Comparison of ENCODE assay signal across 31 cellular contexts in the genomic region with DNA sequence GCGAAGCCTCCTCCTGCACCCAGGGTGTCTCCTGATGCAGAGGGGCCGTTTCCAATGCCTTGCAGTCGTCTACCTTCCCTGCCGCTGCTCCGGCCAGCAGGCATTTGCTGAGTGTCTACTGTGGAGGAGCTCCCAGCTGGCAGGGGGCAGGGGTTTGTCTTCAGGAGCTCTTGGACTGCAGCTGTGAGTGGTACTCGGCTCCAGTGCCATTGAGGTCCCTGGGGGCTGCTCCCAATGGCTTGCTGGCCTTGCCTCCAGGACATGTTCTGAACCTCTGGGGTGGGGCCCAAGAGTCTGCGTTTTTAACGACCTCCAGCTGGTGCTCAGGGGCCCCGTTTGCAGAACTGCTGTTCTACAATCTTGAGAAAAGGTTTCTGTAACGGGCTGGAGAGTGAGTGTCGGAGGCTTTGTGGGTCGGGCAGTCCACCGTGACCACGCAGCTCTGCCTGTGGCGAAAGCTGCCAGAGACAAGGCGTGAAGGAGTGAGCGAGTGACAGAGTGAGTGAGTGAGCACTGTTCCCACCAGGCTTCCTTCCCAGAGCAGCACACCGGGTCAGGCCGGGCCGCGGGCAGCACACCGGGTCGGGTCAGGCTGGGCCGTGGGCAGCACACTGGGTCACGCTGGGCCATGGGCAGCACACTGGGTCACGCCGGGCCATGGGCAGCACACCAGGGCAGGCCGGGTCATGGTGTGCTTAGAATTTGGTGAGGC.
DNase-seq lines count a peak whose midpoint lies in the region; ATAC-seq and TF ChIP-seq lines count a peak whose summit lies in the region.
"Had no signal": no experiment of that assay in that cellular context is flagged by ENCODE, and none has a peak within 500 bp of the region (broad histone marks: within the 10 kb centered on the region; RNA-seq: fewer than 3 reads in every experiment).

No MANE protein-coding gene starts in this region.

- no peaks in the 10 kb centered on the region for H3K4me1 ChIP-seq in HEK293 (ENCODE audit: control insufficient read depth, insufficient read depth, low read length)
- H3K4me1 ChIP-seq in RWPE2 (ENCODE audit: insufficient read depth, poor library complexity, severe bottlenecking): no peaks in the 10 kb centered on the region
- H3K4me1 ChIP-seq: body of pancreas, esophagus muscularis mucosa, foreskin keratinocyte, heart right ventricle, parathyroid adenoma, right atrium auricular region, SJSA1, tibial nerve had no signal

- H3K9me3 Mint-ChIP-seq in natural killer cell treated with Interleukin-12 subunit alpha and Interleukin-12 subunit beta and Interleukin-15 and Interleukin-18, amount 100 ng/mL, for 72 hours: peaks cover 6% of the 10 kb centered on the region
- H3K9me3 Mint-ChIP-seq in stimulated activated memory B cell treated with anti-CD40 and anti-IgM and Interleukin-4, amounts not matched to agents 10 μg/mL and 1 μg/mL and 100 μg/mL, for 72 hours: peaks cover 12% of the 10 kb centered on the region

- H3K36me3 ChIP-seq in HEK293 (ENCODE audit: control insufficient read depth in 2 of 2, insufficient read depth in 1 of 2, low read length in 2 of 2) (no peaks in the 10 kb centered on the region), RWPE2 (ENCODE audit: low read depth) (no peaks in the 10 kb centered on the region)
- H3K36me3 ChIP-seq: esophagus muscularis mucosa, heart right ventricle, right atrium auricular region, SJSA1, tibial nerve had no signal

- TF ChIP-seq CTCF in HEK293 (tag by site-specific recombination; IDR thresholded peaks at IDR 0.05) (no peak), RWPE2 (IDR thresholded peaks at IDR 0.05; ENCODE audit: poor library complexity, severe bottlenecking) (no peak)

- H3K9me3 ChIP-seq in HEK293 (ENCODE audit: control insufficient read depth, insufficient read depth, low read depth, low read length) (no peaks in the 10 kb centered on the region), RWPE2 (ENCODE audit: severe bottlenecking) (peaks cover 6% of the 10 kb centered on the region)
- H3K9me3 ChIP-seq: right atrium auricular region had no signal

- H3K4me3 ChIP-seq in HEK293 (ENCODE audit: low read depth, low read length) (no peak overlapping the region), RWPE2 (ENCODE audit: severe bottlenecking) (no peak overlapping the region)
- H3K4me3 ChIP-seq: body of pancreas, dorsolateral prefrontal cortex, esophagus muscularis mucosa, heart right ventricle, mucosa of descending colon, right atrium auricular region, SJSA1, tibial nerve had no signal

- H3K4me3 Mint-ChIP-seq in natural killer cell treated with Interleukin-12 subunit alpha and Interleukin-12 subunit beta and Interleukin-15 and Interleukin-18, amount 100 ng/mL, for 72 hours: no peak overlapping the region
- no peak overlapping the region for H3K4me3 Mint-ChIP-seq in stimulated activated memory B cell treated with anti-CD40 and anti-IgM and Interleukin-4, amounts not matched to agents 10 μg/mL and 1 μg/mL and 100 μg/mL, for 72 hours
- H3K4me3 Mint-ChIP-seq: activated CD4-positive, alpha-beta T cell treated with anti-CD3 and anti-CD28 coated beads for 36 hours; activated CD8-positive, alpha-beta T cell treated with anti-CD3 and anti-CD28 coated beads, Interleukin-2, amount 10 ng/mL, durations not matched to agents 7 days and 5 days; activated naive CD4-positive, alpha-beta T cell treated with anti-CD3 and anti-CD28 coated beads for 36 hours had no signal

- no peak overlapping the region for H3K27ac ChIP-seq in HEK293 (ENCODE audit: extremely low read depth, low read depth, low read length)
- no peak overlapping the region for H3K27ac ChIP-seq in RWPE2 (ENCODE audit: poor library complexity, severe bottlenecking)
- H3K27ac ChIP-seq: body of pancreas, dorsolateral prefrontal cortex, esophagus muscularis mucosa, foreskin keratinocyte, heart right ventricle, parathyroid adenoma, right atrium auricular region, SJSA1, tibial nerve, VCaP had no signal

- H3K27me3 ChIP-seq in RWPE2 (ENCODE audit: insufficient read depth, poor library complexity, severe bottlenecking): no peaks in the 10 kb centered on the region
- H3K27me3 ChIP-seq: body of pancreas, foreskin keratinocyte, right atrium auricular region, SJSA1, tibial nerve had no signal

- H3K27ac Mint-ChIP-seq in natural killer cell treated with Interleukin-12 subunit alpha and Interleukin-12 subunit beta and Interleukin-15 and Interleukin-18, amount 100 ng/mL, for 72 hours: no peak overlapping the region
- no peak overlapping the region for H3K27ac Mint-ChIP-seq in stimulated activated memory B cell treated with anti-CD40 and anti-IgM and Interleukin-4, amounts not matched to agents 10 μg/mL and 1 μg/mL and 100 μg/mL, for 72 hours
- H3K27ac Mint-ChIP-seq: activated CD4-positive, alpha-beta T cell treated with anti-CD3 and anti-CD28 coated beads for 36 hours; activated CD8-positive, alpha-beta T cell treated with anti-CD3 and anti-CD28 coated beads, Interleukin-2, amount 10 ng/mL, durations not matched to agents 7 days and 5 days; activated naive CD4-positive, alpha-beta T cell treated with anti-CD3 and anti-CD28 coated beads for 36 hours; nephron had no signal

- ATAC-seq in RWPE2 (ENCODE audit: low read depth): no peak
- peak; percentile 35 to 53 for ATAC-seq in natural killer cell treated with Interleukin-12 subunit alpha and Interleukin-12 subunit beta and Interleukin-15 and Interleukin-18, amount 100 ng/mL, for 72 hours
- ATAC-seq in stimulated activated memory B cell treated with anti-CD40 and anti-IgM and Interleukin-4, amounts not matched to agents 10 μg/mL and 1 μg/mL and 100 μg/mL, for 72 hours: peak; percentile 48
- no peak for ATAC-seq in GM19324 (IDR thresholded peaks at IDR 0.05; ENCODE audit: low FRiP score, unreplicated experiment)
- ATAC-seq in GM18909 (IDR thresholded peaks at IDR 0.05; ENCODE audit: poor library complexity, unreplicated experiment): no peak
- ATAC-seq: activated CD4-positive, alpha-beta T cell treated with anti-CD3 and anti-CD28 coated beads for 36 hours; activated CD8-positive, alpha-beta T cell treated with anti-CD3 and anti-CD28 coated beads, Interleukin-2, amount 10 ng/mL, durations not matched to agents 7 days and 5 days; body of pancreas; foreskin keratinocyte; mucosa of descending colon had no signal

- H3K4me1 Mint-ChIP-seq in natural killer cell treated with Interleukin-12 subunit alpha and Interleukin-12 subunit beta and Interleukin-15 and Interleukin-18, amount 100 ng/mL, for 72 hours (ENCODE audit: low read depth in 2 of 2): no peaks in the 10 kb centered on the region
- no peaks in the 10 kb centered on the region for H3K4me1 Mint-ChIP-seq in stimulated activated memory B cell treated with anti-CD40 and anti-IgM and Interleukin-4, amounts not matched to agents 10 μg/mL and 1 μg/mL and 100 μg/mL, for 72 hours
- H3K4me1 Mint-ChIP-seq: activated CD4-positive, alpha-beta T cell treated with anti-CD3 and anti-CD28 coated beads for 36 hours; nephron had no signal

- POLR2A ChIA-PET in HEK293 (lab: Yijun Ruan, JAX): no interaction called here

- no peaks in the 10 kb centered on the region for H3K27me3 Mint-ChIP-seq in natural killer cell treated with Interleukin-12 subunit alpha and Interleukin-12 subunit beta and Interleukin-15 and Interleukin-18, amount 100 ng/mL, for 72 hours
- H3K27me3 Mint-ChIP-seq in stimulated activated memory B cell treated with anti-CD40 and anti-IgM and Interleukin-4, amounts not matched to agents 10 μg/mL and 1 μg/mL and 100 μg/mL, for 72 hours: no peaks in the 10 kb centered on the region

- H3K36me3 Mint-ChIP-seq in natural killer cell treated with Interleukin-12 subunit alpha and Interleukin-12 subunit beta and Interleukin-15 and Interleukin-18, amount 100 ng/mL, for 72 hours: no peaks in the 10 kb centered on the region
- H3K36me3 Mint-ChIP-seq in stimulated activated memory B cell treated with anti-CD40 and anti-IgM and Interleukin-4, amounts not matched to agents 10 μg/mL and 1 μg/mL and 100 μg/mL, for 72 hours: no peaks in the 10 kb centered on the region

- peak; percentile 45 for DNase-seq in RWPE2 (ENCODE audit: low spot score)
- DNase-seq in natural killer cell treated with Interleukin-12 subunit alpha and Interleukin-12 subunit beta and Interleukin-15 and Interleukin-18, amount 100 ng/mL, for 72 hours (ENCODE audit: low spot score): peak; percentile 35
- DNase-seq in NOMO-1 treated with dmso at 0.1 percent for 144 hours (lab: John Stamatoyannopoulos, UW; ENCODE audit: unreplicated experiment): no peak
- no peak for DNase-seq in NCI-H128 (lab: John Stamatoyannopoulos, UW; ENCODE audit: unreplicated experiment)
- DNase-seq: activated CD4-positive, alpha-beta T cell treated with anti-CD3 and anti-CD28 coated beads for 36 hours; activated CD8-positive, alpha-beta T cell treated with anti-CD3 and anti-CD28 coated beads, Interleukin-2, amount 10 ng/mL, durations not matched to agents 7 days and 5 days; activated naive CD4-positive, alpha-beta T cell treated with anti-CD3 and anti-CD28 coated beads for 36 hours; COR-L47; DMS53; foreskin keratinocyte; HCEC 1CT; heart right ventricle; Kasumi-1; mucosa of descending colon; NCI-H1436 treated with DMSO at 0.1 percent for 48 hours; NCI-H748 treated with DMSO at 0.1 percent for 48 hours; RPMI8226; T1000 had no signal

- CTCF ChIA-PET in HEK293 (lab: Yijun Ruan, JAX): interaction anchor here (0.6 kb wide), 2 partner anchors 60 to 1266 kb away, joined by 3 read pairs; no protein-coding TSS in a partner anchor

TF ChIP-seq in HEK293, 187 proteins besides CTCF, POLR2A, EP300 and RAD21 (continues in another document):
- TF ChIP-seq ZIC2 (tag by site-specific recombination; IDR thresholded peaks at IDR 0.05): peak; percentile 47; the same call in 1 of the 2 replicates

Comparison
In these comparisons a context has a peak if more than half of its experiments do, and no peak if none do; other contexts are left out.
1. ATAC-seq: peak in natural killer cell treated with Interleukin-12 subunit alpha and Interleukin-12 subunit beta and Interleukin-15 and Interleukin-18, amount 100 ng/mL, for 72 hours (2 of 2) and stimulated activated memory B cell treated with anti-CD40 and anti-IgM and Interleukin-4, amounts not matched to agents 10 μg/mL and 1 μg/mL and 100 μg/mL, for 72 hours (single experiment); none in RWPE2 (single experiment), GM19324 (single experiment) and GM18909 (single experiment).
2. DNase-seq: peak in RWPE2 (single experiment) and natural killer cell treated with Interleukin-12 subunit alpha and Interleukin-12 subunit beta and Interleukin-15 and Interleukin-18, amount 100 ng/mL, for 72 hours (single experiment); none in NOMO-1 treated with dmso at 0.1 percent for 144 hours (single experiment) and NCI-H128 (single experiment).